Comparison of ENCODE assay signal across 8 cellular contexts in the genomic region with DNA sequence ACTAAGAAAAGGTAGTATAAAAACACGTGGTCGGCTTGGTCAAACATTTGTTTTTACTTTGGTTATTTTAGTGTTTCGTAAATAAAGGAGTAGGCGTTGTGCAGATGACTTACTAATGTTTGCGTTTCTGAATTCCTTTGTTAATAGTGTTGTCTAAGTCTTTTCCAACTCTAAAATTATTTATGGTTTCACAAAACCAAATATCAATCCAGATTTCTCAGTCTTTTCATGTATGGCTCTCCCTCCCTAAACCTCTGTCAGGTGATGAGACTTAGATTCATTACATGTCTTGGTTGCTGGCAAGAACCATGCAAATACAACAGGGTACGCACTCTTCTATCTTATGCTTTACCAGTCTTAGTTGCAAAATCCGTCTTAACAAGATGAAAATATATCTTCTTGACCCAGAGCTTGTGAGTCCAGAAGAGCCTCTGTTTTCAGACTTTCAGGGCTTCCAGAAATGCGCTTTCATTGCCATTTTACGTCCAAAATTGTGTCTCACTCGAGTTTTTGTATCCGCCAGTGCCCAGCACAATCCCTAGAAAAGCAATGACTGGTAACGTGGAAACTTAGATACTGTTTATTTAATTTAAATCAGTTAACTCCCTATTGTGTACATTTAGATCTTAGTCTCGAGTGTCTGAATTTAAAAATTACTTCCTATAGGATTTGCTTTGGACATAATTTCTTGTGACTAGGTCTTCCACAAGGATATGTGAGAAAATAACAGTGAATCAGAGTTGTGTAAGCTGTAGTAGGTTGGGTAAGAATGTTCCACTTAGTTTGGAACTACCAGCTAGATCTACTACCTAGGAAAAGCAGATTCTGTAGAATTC. TPM values are rescaled to one million over a fixed set of nuclear protein-coding genes. Genes with fewer than 3 reads are reported as not detected.
DNase-seq lines count a peak whose midpoint lies in the region; ATAC-seq and FAIRE-seq lines count a peak whose summit lies in the region.

No MANE protein-coding gene starts in this region.

- H3K9me3 Mint-ChIP-seq in activated naive CD8-positive, alpha-beta T cell treated with anti-CD3 and anti-CD28 coated beads, Interleukin-2, amount 50 U/mL, for 24 hours = no peaks in the 10 kb centered on the region
- H3K9me3 Mint-ChIP-seq in stimulated activated memory B cell treated with anti-CD40 and anti-IgM and Interleukin-4, amounts not matched to agents 10 μg/mL and 1 μg/mL and 100 μg/mL, for 72 hours = no peaks in the 10 kb centered on the region

- no peaks in the 10 kb centered on the region for H3K27me3 ChIP-seq in HUES64 (ENCODE audit: insufficient read depth, low read length)

- H3K27ac ChIP-seq in HUES64 (ENCODE audit: low read depth, low read length) = no peak overlapping the region

- no peaks in the 10 kb centered on the region for H3K27me3 Mint-ChIP-seq in activated naive CD8-positive, alpha-beta T cell treated with anti-CD3 and anti-CD28 coated beads, Interleukin-2, amount 50 U/mL, for 24 hours
- H3K27me3 Mint-ChIP-seq in stimulated activated memory B cell treated with anti-CD40 and anti-IgM and Interleukin-4, amounts not matched to agents 10 μg/mL and 1 μg/mL and 100 μg/mL, for 72 hours = no peaks in the 10 kb centered on the region

- H3K4me1 ChIP-seq in HUES64 (ENCODE audit: insufficient read depth, low read length) = peaks cover 30% of the 10 kb centered on the region

- H3K9ac ChIP-seq in HUES64 (ENCODE audit: low read depth, low read length) = peak overlapping the region; percentile 88

- in situ Hi-C loops in Caki2 (cut with HindIII; ENCODE audit: low pct_unique_long_range_greater_than_20kb, low sequenced_read_pairs) = no loop called here

- 20% methylated on average over 11 of the region's 13 CpGs for WGBS in HUES64

- ATAC-seq in activated naive CD8-positive, alpha-beta T cell treated with anti-CD3 and anti-CD28 coated beads, Interleukin-2, amount 50 U/mL, for 24 hours = no peak
- no peak for ATAC-seq in stimulated activated memory B cell treated with anti-CD40 and anti-IgM and Interleukin-4, amounts not matched to agents 10 μg/mL and 1 μg/mL and 100 μg/mL, for 72 hours
- ATAC-seq in HG03045 (IDR thresholded peaks at IDR 0.05; ENCODE audit: unreplicated experiment) = no peak
- no peak for ATAC-seq in GM19023 (IDR thresholded peaks at IDR 0.05; ENCODE audit: unreplicated experiment)

- H3K27ac Mint-ChIP-seq in activated naive CD8-positive, alpha-beta T cell treated with anti-CD3 and anti-CD28 coated beads, Interleukin-2, amount 50 U/mL, for 24 hours = peak overlapping the region; percentile 93
- H3K27ac Mint-ChIP-seq in stimulated activated memory B cell treated with anti-CD40 and anti-IgM and Interleukin-4, amounts not matched to agents 10 μg/mL and 1 μg/mL and 100 μg/mL, for 72 hours = peak overlapping the region; percentile 74

- DNase-seq in Caki2 (ENCODE audit: low read depth) = peak; percentile 18
- no peak for DNase-seq in activated naive CD8-positive, alpha-beta T cell treated with anti-CD3 and anti-CD28 coated beads, Interleukin-2, amount 50 U/mL, for 24 hours
- DNase-seq in effector CD4-positive, alpha-beta T cell = no peak

- peaks cover 27% of the 10 kb centered on the region for H3K4me1 Mint-ChIP-seq in activated naive CD8-positive, alpha-beta T cell treated with anti-CD3 and anti-CD28 coated beads, Interleukin-2, amount 50 U/mL, for 24 hours
- H3K4me1 Mint-ChIP-seq in stimulated activated memory B cell treated with anti-CD40 and anti-IgM and Interleukin-4, amounts not matched to agents 10 μg/mL and 1 μg/mL and 100 μg/mL, for 72 hours = peaks cover 20% of the 10 kb centered on the region

- H3K4me3 ChIP-seq in HUES64 (ENCODE audit: low read length) = peak overlapping the region; percentile 93

- peak; percentile 83 for FAIRE-seq in islet of Langerhans (lab: Jason Lieb, UNC)

- H3K36me3 Mint-ChIP-seq in activated naive CD8-positive, alpha-beta T cell treated with anti-CD3 and anti-CD28 coated beads, Interleukin-2, amount 50 U/mL, for 24 hours (ENCODE audit: low read depth) = peaks cover 39% of the 10 kb centered on the region
- H3K36me3 Mint-ChIP-seq in stimulated activated memory B cell treated with anti-CD40 and anti-IgM and Interleukin-4, amounts not matched to agents 10 μg/mL and 1 μg/mL and 100 μg/mL, for 72 hours = peaks cover 10% of the 10 kb centered on the region

- no peaks in the 10 kb centered on the region for H3K9me3 ChIP-seq in HUES64 (ENCODE audit: insufficient read depth, low read depth, low read length)

- H3K36me3 ChIP-seq in HUES64 (ENCODE audit: insufficient read depth, low read length) = peaks cover 34% of the 10 kb centered on the region

- H3K4me3 Mint-ChIP-seq in activated naive CD8-positive, alpha-beta T cell treated with anti-CD3 and anti-CD28 coated beads, Interleukin-2, amount 50 U/mL, for 24 hours = peak overlapping the region; percentile 93
- peak overlapping the region; percentile 84 for H3K4me3 Mint-ChIP-seq in stimulated activated memory B cell treated with anti-CD40 and anti-IgM and Interleukin-4, amounts not matched to agents 10 μg/mL and 1 μg/mL and 100 μg/mL, for 72 hours

RNA-seq across cellular contexts. Expression of gene MTHFD2L, which starts 0.9 kb away (rescaled TPM):
- 9.9 and 11.6 TPM in 2 replicates for total RNA-seq in Caki2 (2014; rRNA removed; shearing (Covaris generic); ENCODE audit: low replicate concordance)
- 10.0 TPM for polyA plus RNA-seq in HUES64 (2013, experiment 1 of 2)
- polyA plus RNA-seq in HUES64 (2013, experiment 2 of 2) = 10.6 TPM

RNA-seq across cellular contexts. Expression of gene CXCL2, which starts 59.8 kb away (rescaled TPM):
- 0.44 and 0.67 TPM in 2 replicates for total RNA-seq in Caki2 (2014; rRNA removed; shearing (Covaris generic); ENCODE audit: low replicate concordance)
- 0.90 TPM for polyA plus RNA-seq in HUES64 (2013, experiment 1 of 2)
- polyA plus RNA-seq in HUES64 (2013, experiment 2 of 2) = 2.8 TPM
